In the genomic region with DNA sequence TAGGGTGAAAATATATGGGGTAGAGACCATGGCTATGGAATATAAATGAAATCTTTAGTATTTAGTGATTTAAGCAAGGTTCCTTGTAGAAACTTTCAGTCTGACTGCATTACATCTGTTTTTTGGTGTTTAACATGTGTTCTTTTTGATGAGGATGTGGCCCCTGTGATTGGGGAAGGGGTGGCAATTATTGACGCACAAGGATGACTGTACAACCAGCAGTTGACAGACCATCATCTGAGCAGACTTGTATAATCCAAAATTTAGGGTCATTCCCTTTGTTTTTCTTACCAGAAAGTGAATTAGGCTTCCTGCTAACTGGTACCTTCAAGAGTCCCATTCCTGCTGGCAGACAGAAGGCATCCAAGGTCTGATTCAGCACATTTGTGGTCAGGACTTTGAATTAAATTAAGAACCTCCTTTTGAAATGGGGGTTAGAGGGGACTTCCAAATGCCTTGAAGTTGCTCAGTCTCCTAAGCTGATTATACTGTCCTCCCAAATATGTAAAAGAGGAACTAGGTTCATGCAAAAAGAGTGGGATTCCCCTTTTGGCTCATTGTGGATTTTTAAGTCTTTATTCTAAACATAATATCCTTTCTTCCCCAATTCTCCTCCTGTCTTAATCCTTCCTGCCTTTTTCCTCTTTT, we compare ENCODE assay signal across 15 cellular contexts.
DNase-seq lines count a peak whose midpoint lies in the region; ATAC-seq and TF ChIP-seq lines count a peak whose summit lies in the region.
"Had no signal": no experiment of that assay in that cellular context is flagged by ENCODE, and none has a peak within 500 bp of the region (broad histone marks: within the 10 kb centered on the region; RNA-seq: fewer than 3 reads in every experiment).

No MANE protein-coding gene starts in this region.

- TF ChIP-seq CTCF in natural killer cell (IDR thresholded peaks at IDR 0.05) (no peak), MM.1S (IDR thresholded peaks at IDR 0.05; ENCODE audit: low read length) (no peak)

- H3K4me3 ChIP-seq in MM.1S (ENCODE audit: low read length), result no peak overlapping the region
- H3K4me3 ChIP-seq: upper lobe of left lung had no signal

- peak overlapping the region; percentile 62 for H3K4me2 ChIP-seq in MM.1S (ENCODE audit: low read depth, low read length)
- H3K4me2 ChIP-seq: SK-N-SH had no signal

- peaks cover 9 to 30% of the 10 kb centered on the region in 2 donors for H3K27me3 Mint-ChIP-seq in natural killer cell treated with Interleukin-12 subunit alpha and Interleukin-12 subunit beta and Interleukin-15 and Interleukin-18, amount 100 ng/mL, for 72 hours
- peaks cover 3 to 16% of the 10 kb centered on the region in 2 donors for H3K27me3 Mint-ChIP-seq in natural killer cell (ENCODE audit: low read depth in 2 of 2)
- peaks cover 21% of the 10 kb centered on the region for H3K27me3 Mint-ChIP-seq in activated CD8-positive, alpha-beta memory T cell treated with anti-CD3 and anti-CD28 coated beads, Interleukin-2, amount 10 ng/mL, durations not matched to agents 7 days and 5 days

- H3K27me3 ChIP-seq in MM.1S (replicated peaks; ENCODE audit: insufficient read depth, low read length), result no peaks in the 10 kb centered on the region
- H3K27me3 ChIP-seq: upper lobe of left lung had no signal

- H3K36me3 ChIP-seq in MM.1S (replicated peaks; ENCODE audit: insufficient read depth, low read length), result no peaks in the 10 kb centered on the region
- H3K36me3 ChIP-seq: upper lobe of left lung had no signal

- no peak overlapping the region for H3K9ac ChIP-seq in MM.1S (ENCODE audit: low read length)
- H3K9ac ChIP-seq: SK-N-SH had no signal

- intact Hi-C loops in natural killer cell (cut with micrococcal nuclease), result no loop called here
- intact Hi-C loops in left cardiac atrium (cut with DNase I), result no loop called here

- peak overlapping the region; percentile 64; the same call in 1 of the 2 replicates for H3K27ac ChIP-seq in MM.1S (ENCODE audit: low read length)
- H3K27ac ChIP-seq: upper lobe of left lung had no signal

- ATAC-seq in natural killer cell treated with Interleukin-12 subunit alpha and Interleukin-12 subunit beta and Interleukin-15 and Interleukin-18, amount 100 ng/mL, for 72 hours, result peak in 1 of 2 donors; percentile 71
- ATAC-seq in natural killer cell (no peak), HG02763 (IDR thresholded peaks at IDR 0.05; ENCODE audit: unreplicated experiment) (peak; percentile 51), left cardiac atrium (no peak)
- ATAC-seq in activated CD8-positive, alpha-beta memory T cell treated with anti-CD3 and anti-CD28 coated beads, Interleukin-2, amount 10 ng/mL, durations not matched to agents 7 days and 5 days, result no peak
- ATAC-seq: activated T-helper 17 cell treated with anti-CD3 and anti-CD28 coated beads, Interleukin-2, amount 50 U/mL, for 72 hours had no signal

- DNase-seq in natural killer cell treated with Interleukin-12 subunit alpha and Interleukin-12 subunit beta and Interleukin-15 and Interleukin-18, amount 100 ng/mL, for 72 hours (ENCODE audit: low spot score), result no peak
- DNase-seq in natural killer cell, result no peak
- peak; percentile 68 for DNase-seq in MM.1S
- no peak for DNase-seq in activated CD8-positive, alpha-beta memory T cell treated with anti-CD3 and anti-CD28 coated beads, Interleukin-2, amount 10 ng/mL, durations not matched to agents 7 days and 5 days
- no peak for DNase-seq in Ammon's horn (ENCODE audit: low spot score)
- DNase-seq in left cardiac atrium, result no peak
- no peak for DNase-seq in ACHN
- DNase-seq: activated CD4-positive, CD25-positive, alpha-beta regulatory T cell treated with anti-CD3 and anti-CD28 coated beads, Interleukin-2, amount 50 U/mL, for 72 hours; H9; head of caudate nucleus; NCI-H82; SK-N-SH; upper lobe of left lung had no signal

- H3K4me3 Mint-ChIP-seq in natural killer cell treated with Interleukin-12 subunit alpha and Interleukin-12 subunit beta and Interleukin-15 and Interleukin-18, amount 100 ng/mL, for 72 hours, result no peak overlapping the region
- no peak overlapping the region for H3K4me3 Mint-ChIP-seq in natural killer cell
- no peak overlapping the region for H3K4me3 Mint-ChIP-seq in activated CD8-positive, alpha-beta memory T cell treated with anti-CD3 and anti-CD28 coated beads, Interleukin-2, amount 10 ng/mL, durations not matched to agents 7 days and 5 days
- H3K4me3 Mint-ChIP-seq: activated T-helper 17 cell treated with anti-CD3 and anti-CD28 coated beads, Interleukin-2, amount 50 U/mL, for 72 hours; H9 had no signal

- H3F3A ChIP-seq in MM.1S (ENCODE audit: insufficient read depth, low read length), result peaks cover 7% of the 10 kb centered on the region; the same call in 1 of the 2 replicates

- in situ Hi-C loops in ACHN (cut with HindIII; ENCODE audit: low pct_ligation_motif_present, low pct_unique_long_range_greater_than_20kb, low sequenced_read_pairs), result no loop called here

- H2AFZ ChIP-seq in MM.1S (ENCODE audit: low read length), result 0 out of 2 replicates have a peak overlapping the region, but pooled peaks have one; percentile 0

- no peaks in the 10 kb centered on the region for H3K79me2 ChIP-seq in MM.1S (ENCODE audit: low read length)

- H3K9me2 ChIP-seq in MM.1S (replicated peaks; ENCODE audit: insufficient read depth, low read length), result no peaks in the 10 kb centered on the region
- H3K9me2 ChIP-seq: SK-N-SH had no signal

- H3K36me3 Mint-ChIP-seq in natural killer cell treated with Interleukin-12 subunit alpha and Interleukin-12 subunit beta and Interleukin-15 and Interleukin-18, amount 100 ng/mL, for 72 hours, result peaks cover 4% of the 10 kb centered on the region
- no peaks in the 10 kb centered on the region for H3K36me3 Mint-ChIP-seq in natural killer cell
- H3K36me3 Mint-ChIP-seq in activated CD8-positive, alpha-beta memory T cell treated with anti-CD3 and anti-CD28 coated beads, Interleukin-2, amount 10 ng/mL, durations not matched to agents 7 days and 5 days, result no peaks in the 10 kb centered on the region

- H3K4me1 ChIP-seq in MM.1S (ENCODE audit: low read length), result peaks cover 20% of the 10 kb centered on the region
- H3K4me1 ChIP-seq: upper lobe of left lung had no signal

- CTCF ChIA-PET in activated CD8-positive, alpha-beta memory T cell treated with anti-CD3 and anti-CD28 coated beads, Interleukin-2, amount 10 ng/mL, durations not matched to agents 7 days and 5 days (lab: Charles Lee), result no interaction called here

- H3K9me3 ChIP-seq in MM.1S (replicated peaks; ENCODE audit: insufficient read depth, low read length), result no peaks in the 10 kb centered on the region
- H3K9me3 ChIP-seq: SK-N-SH, upper lobe of left lung had no signal

- peaks cover 3 to 5% of the 10 kb centered on the region in 2 donors for H3K4me1 Mint-ChIP-seq in natural killer cell treated with Interleukin-12 subunit alpha and Interleukin-12 subunit beta and Interleukin-15 and Interleukin-18, amount 100 ng/mL, for 72 hours (ENCODE audit: low read depth in 2 of 2)
- H3K4me1 Mint-ChIP-seq in natural killer cell, result no peaks in the 10 kb centered on the region
- H3K4me1 Mint-ChIP-seq in activated CD8-positive, alpha-beta memory T cell treated with anti-CD3 and anti-CD28 coated beads, Interleukin-2, amount 10 ng/mL, durations not matched to agents 7 days and 5 days, result no peaks in the 10 kb centered on the region
- H3K4me1 Mint-ChIP-seq: activated T-helper 17 cell treated with anti-CD3 and anti-CD28 coated beads, Interleukin-2, amount 50 U/mL, for 72 hours; H9 had no signal

- peaks cover 3% of the 10 kb centered on the region for H3K9me3 Mint-ChIP-seq in natural killer cell treated with Interleukin-12 subunit alpha and Interleukin-12 subunit beta and Interleukin-15 and Interleukin-18, amount 100 ng/mL, for 72 hours
- H3K9me3 Mint-ChIP-seq in natural killer cell, result peaks cover 0 to 2% of the 10 kb centered on the region in 2 donors
- no peaks in the 10 kb centered on the region for H3K9me3 Mint-ChIP-seq in activated CD8-positive, alpha-beta memory T cell treated with anti-CD3 and anti-CD28 coated beads, Interleukin-2, amount 10 ng/mL, durations not matched to agents 7 days and 5 days (ENCODE audit: low read depth)

- H4K20me1 ChIP-seq in MM.1S (ENCODE audit: insufficient read depth, low read length), result no peaks in the 10 kb centered on the region

- peak overlapping the region; percentile 14 to 18 for H3K27ac Mint-ChIP-seq in natural killer cell treated with Interleukin-12 subunit alpha and Interleukin-12 subunit beta and Interleukin-15 and Interleukin-18, amount 100 ng/mL, for 72 hours
- no peak overlapping the region for H3K27ac Mint-ChIP-seq in natural killer cell
- no peak overlapping the region for H3K27ac Mint-ChIP-seq in activated CD8-positive, alpha-beta memory T cell treated with anti-CD3 and anti-CD28 coated beads, Interleukin-2, amount 10 ng/mL, durations not matched to agents 7 days and 5 days
- H3K27ac Mint-ChIP-seq: activated T-helper 17 cell treated with anti-CD3 and anti-CD28 coated beads, Interleukin-2, amount 50 U/mL, for 72 hours had no signal

Comparison
In these comparisons a context has a peak if more than half of its experiments do, and no peak if none do; other contexts are left out.
1. H3K27ac Mint-ChIP-seq: peak in natural killer cell treated with Interleukin-12 subunit alpha and Interleukin-12 subunit beta and Interleukin-15 and Interleukin-18, amount 100 ng/mL, for 72 hours (2 of 2); none in natural killer cell (0 of 2) and activated CD8-positive, alpha-beta memory T cell treated with anti-CD3 and anti-CD28 coated beads, Interleukin-2, amount 10 ng/mL, durations not matched to agents 7 days and 5 days (single experiment).